Comparison of ENCODE assay signal across 1 cellular context in genomic region chr18:32911660-32912284, GRCh38.
TF ChIP-seq lines count a peak whose summit lies in the region.

No MANE protein-coding gene starts in this region.

TF ChIP-seq in HEK293, 187 proteins besides CTCF, POLR2A, EP300 and RAD21 (continued from another document):
- TF ChIP-seq ZSCAN5A (tag by site-specific recombination; IDR thresholded peaks at IDR 0.05) = no peak
- peak; percentile 8; the same call in 1 of the 2 replicates for TF ChIP-seq FEZF1 (tag by site-specific recombination; IDR thresholded peaks at IDR 0.05)
- TF ChIP-seq ZNF792 (tag by site-specific recombination; IDR thresholded peaks at IDR 0.05) = no peak
- no peak for TF ChIP-seq SP2 (tag by site-specific recombination; IDR thresholded peaks at IDR 0.05)
- TF ChIP-seq PRDM6 (tag by site-specific recombination; IDR thresholded peaks at IDR 0.05) = peak; percentile 36; the same call in 1 of the 2 replicates
